10 cellular contexts compared by ENCODE assay signal in the genomic region with DNA sequence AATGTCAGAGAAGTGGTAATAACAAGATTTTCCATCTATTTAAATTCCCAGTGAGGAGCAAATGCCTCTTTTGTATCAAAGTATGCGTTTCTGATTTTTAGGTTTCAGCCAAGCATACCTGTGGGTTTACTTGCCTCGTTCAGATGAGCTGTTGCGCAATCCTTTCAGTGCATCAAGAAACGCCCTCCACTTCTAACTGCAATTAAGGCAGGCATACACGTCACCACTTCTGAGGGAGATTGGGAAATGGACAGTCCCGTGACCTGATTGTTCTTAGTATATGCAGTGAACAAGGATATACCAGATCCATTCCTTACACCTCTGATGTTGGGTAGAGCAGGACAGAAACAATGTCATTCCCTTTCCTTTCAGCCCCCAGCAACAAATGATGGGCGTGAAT.
DNase-seq lines count a peak whose midpoint lies in the region; ATAC-seq and TF ChIP-seq lines count a peak whose summit lies in the region.
"Had no signal": no experiment of that assay in that cellular context is flagged by ENCODE, and none has a peak within 500 bp of the region (broad histone marks: within the 10 kb centered on the region; RNA-seq: fewer than 3 reads in every experiment).

No MANE protein-coding gene starts in this region.

- no peaks in the 10 kb centered on the region for H3K27me3 ChIP-seq in prostate gland (replicated peaks; ENCODE audit: insufficient read depth)
- H3K27me3 ChIP-seq: neural progenitor cell had no signal

- H3K9me3 ChIP-seq in prostate gland: no peaks in the 10 kb centered on the region

- no peaks in the 10 kb centered on the region for H3K4me1 ChIP-seq in prostate gland (replicated peaks)
- H3K4me1 ChIP-seq: neural progenitor cell had no signal

- no peak overlapping the region for H3K4me3 ChIP-seq in prostate gland
- H3K4me3 ChIP-seq: neural progenitor cell had no signal

- DNase-seq in HCEC 1CT (peak; percentile 52), NCI-H774 (lab: John Stamatoyannopoulos, UW) (peak; percentile 63), epithelial cell of prostate (ENCODE audit: low read depth, low spot score) (peak; percentile 98), prostate gland (ENCODE audit: low spot score) (peak; percentile 76), germinal center (ENCODE audit: low spot score) (no peak), KG1 (lab: John Stamatoyannopoulos, UW) (no peak)
- DNase-seq in activated naive CD4-positive, alpha-beta T cell treated with Interleukin-2 at 50 U/mL for 16 hours: no peak
- DNase-seq: activated CD8-positive, alpha-beta memory T cell treated with anti-CD3 and anti-CD28 coated beads, Interleukin-2, amount 50 U/mL, for 48 hours had no signal

- no peak for TF ChIP-seq CTCF in prostate gland (IDR thresholded peaks at IDR 0.05)

- H3K36me3 ChIP-seq in prostate gland: no peaks in the 10 kb centered on the region
- H3K36me3 ChIP-seq: neural progenitor cell had no signal

- no peak for ATAC-seq in HG02973 (IDR thresholded peaks at IDR 0.05; ENCODE audit: unreplicated experiment)

- no peak for TF ChIP-seq POLR2A in prostate gland (IDR thresholded peaks at IDR 0.05)

- WGBS in prostate gland: 47% methylated on average over 7 of the region's 7 CpGs

- H3K27ac ChIP-seq in epithelial cell of prostate (peak overlapping the region; percentile 81), prostate gland (peak overlapping the region; percentile 26 to 65)
- H3K27ac ChIP-seq: neural progenitor cell had no signal

- intact Hi-C loops in prostate gland (cut with DNase I): loop anchor here (5.0 kb wide), 2 partner anchors 315 to 345 kb away; no protein-coding TSS in a partner anchor

Comparison
In these comparisons a context has a peak if more than half of its experiments do, and no peak if none do; other contexts are left out.
1. DNase-seq: peak in HCEC 1CT (single experiment), NCI-H774 (single experiment), epithelial cell of prostate (single experiment) and prostate gland (single experiment); none in germinal center (single experiment), KG1 (single experiment) and activated naive CD4-positive, alpha-beta T cell treated with Interleukin-2 at 50 U/mL for 16 hours (single experiment).